In the genomic region with DNA sequence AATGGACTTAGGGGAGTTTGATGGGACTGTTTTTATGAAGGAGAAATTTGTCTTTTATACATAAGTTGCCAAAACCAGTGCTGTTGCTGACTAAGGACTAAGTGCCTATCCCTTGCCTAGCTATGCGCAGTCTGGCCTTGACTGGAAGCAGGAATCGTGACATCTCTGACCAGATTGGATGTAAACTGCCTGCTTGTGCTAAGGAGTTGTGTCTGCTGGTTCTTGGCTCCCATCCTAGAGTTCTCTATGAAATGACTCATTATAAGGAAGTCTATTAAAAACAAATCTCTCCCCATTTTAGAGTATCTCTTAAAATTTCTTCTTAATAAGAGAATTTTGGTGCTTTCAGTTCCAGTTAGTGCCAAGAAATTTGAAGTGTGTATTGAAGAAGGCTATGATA, we compare ENCODE assay signal across 10 cellular contexts.
DNase-seq lines count a peak whose midpoint lies in the region; ATAC-seq and TF ChIP-seq lines count a peak whose summit lies in the region.
"Had no signal": no experiment of that assay in that cellular context is flagged by ENCODE, and none has a peak within 500 bp of the region (broad histone marks: within the 10 kb centered on the region; RNA-seq: fewer than 3 reads in every experiment).

No MANE protein-coding gene starts in this region.

- WGBS in hepatocyte (ENCODE audit: low lambda C conversion rate, missing lambda C conversion rate) = 64% methylated on average over 2 of the region's 2 CpGs
- WGBS in thyroid gland, 2 donors = 18 to 30% methylated on average over 2 of the region's 2 CpGs

- TF ChIP-seq CTCF in astrocyte of the spinal cord (IDR thresholded peaks at IDR 0.05; ENCODE audit: low read depth, low read length) (no peak), hepatocyte (IDR thresholded peaks at IDR 0.05; ENCODE audit: poor library complexity) (no peak), thyroid gland (IDR thresholded peaks at IDR 0.05) (no peak)

- H3K36me3 ChIP-seq in hepatocyte (replicated peaks; ENCODE audit: insufficient read depth, low read depth) (no peaks in the 10 kb centered on the region), thyroid gland (no peaks in the 10 kb centered on the region)

- H3K27me3 ChIP-seq in hepatocyte = no peaks in the 10 kb centered on the region
- no peaks in the 10 kb centered on the region for H3K27me3 ChIP-seq in thyroid gland

- in situ Hi-C loops in astrocyte of the spinal cord (cut with HindIII; ENCODE audit: low sequenced_read_pairs) = no loop called here

- peak overlapping the region; percentile 4 for H3K4me2 ChIP-seq in hepatocyte

- DNase-seq in HT1080 (ENCODE audit: low read depth) (peak; percentile 73), astrocyte of the spinal cord (ENCODE audit: low read depth, low spot score) (peak; percentile 96), hepatocyte (ENCODE audit: low spot score) (peak; percentile 57), thyroid gland (peak; percentile 66 to 73), germinal center (ENCODE audit: low spot score) (no peak)
- no peak for DNase-seq in activated CD4-positive, CD25-positive, alpha-beta regulatory T cell (lab: John Stamatoyannopoulos, UW)
- DNase-seq: glutamatergic neuron had no signal

- H3K27ac ChIP-seq in hepatocyte (peak overlapping the region; percentile 55), thyroid gland (peak overlapping the region; percentile 27 to 65 (median 38))

- H2AFZ ChIP-seq in hepatocyte = no peak overlapping the region

- H3K79me2 ChIP-seq in hepatocyte = peaks cover 20% of the 10 kb centered on the region

- no peaks in the 10 kb centered on the region for H4K20me1 ChIP-seq in hepatocyte (ENCODE audit: insufficient read depth, poor library complexity, severe bottlenecking)

- H3K4me3 ChIP-seq in astrocyte of the spinal cord (ENCODE audit: low read depth, low read length) = no peak overlapping the region
- no peak overlapping the region for H3K4me3 ChIP-seq in hepatocyte
- H3K4me3 ChIP-seq in thyroid gland (replicated peaks in 1 of 3) = no peak overlapping the region
- H3K4me3 ChIP-seq: skin epidermis had no signal

- H3K4me1 ChIP-seq in hepatocyte (ENCODE audit: insufficient read depth) (no peaks in the 10 kb centered on the region), thyroid gland (peaks cover 0 to 13% of the 10 kb centered on the region in 2 donors)

- no peak for TF ChIP-seq POLR2A in thyroid gland (IDR thresholded peaks at IDR 0.05)

- H3K9me3 ChIP-seq in hepatocyte (ENCODE audit: low read depth) (no peaks in the 10 kb centered on the region), thyroid gland (no peaks in the 10 kb centered on the region)

- no peaks in the 10 kb centered on the region for H3K9me2 ChIP-seq in hepatocyte (replicated peaks; ENCODE audit: insufficient read depth)

- ATAC-seq in GM21447 (IDR thresholded peaks at IDR 0.05; ENCODE audit: unreplicated experiment) = no peak
- ATAC-seq: activated T-helper 17 cell treated with anti-CD3 and anti-CD28 coated beads, Interleukin-2, amount 50 U/mL, for 72 hours had no signal

- intact Hi-C loops in thyroid gland (cut with DNase I) = no loop called here

Comparison
In these comparisons a context has a peak if more than half of its experiments do, and no peak if none do; other contexts are left out.
1. DNase-seq: peak in HT1080 (single experiment), astrocyte of the spinal cord (single experiment), hepatocyte (single experiment) and thyroid gland (2 of 2); none in activated CD4-positive, CD25-positive, alpha-beta regulatory T cell (0 of 4) and germinal center (single experiment).